In the genomic region with DNA sequence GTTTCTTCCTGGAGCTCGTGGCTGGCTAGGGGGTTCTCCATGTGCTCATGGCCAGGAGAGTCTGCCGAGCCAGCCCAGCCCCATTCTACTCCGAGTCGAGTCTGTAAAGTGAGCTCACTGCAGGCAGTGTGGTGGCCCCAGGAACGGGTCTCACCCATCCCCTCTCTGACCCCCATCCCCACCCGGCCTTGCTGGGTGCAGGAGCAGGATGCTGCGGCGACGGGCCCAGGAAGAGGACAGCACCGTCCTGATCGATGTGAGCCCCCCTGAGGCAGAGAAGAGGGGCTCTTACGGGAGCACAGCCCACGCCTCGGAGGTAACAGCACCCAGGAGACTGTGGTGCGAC, we compare ENCODE assay signal across 2 cellular contexts.
TF ChIP-seq lines count a peak whose summit lies in the region.

No MANE protein-coding gene starts in this region.

TF ChIP-seq in SK-N-SH treated with all-trans-retinoic acid at 6 μM for 48 hours, 23 proteins besides CTCF, POLR2A, EP300 and RAD21 (continued from another document):
- TF ChIP-seq ARNTL (CRISPR knock-in tag; IDR thresholded peaks at IDR 0.05; ENCODE audit: borderline replicate concordance, low read depth) (no peak), TCF4 (CRISPR knock-in tag; IDR thresholded peaks at IDR 0.05; ENCODE audit: borderline replicate concordance) (no peak)
TF ChIP-seq in SK-N-SH treated with all-trans-retinoic acid at 6 μM for 48 hours: peak in this region for 0.

TF ChIP-seq in SK-N-SH, 30 proteins besides CTCF, POLR2A, EP300 and RAD21 (continued from another document):
- no peak for TF ChIP-seq ZBTB33 (IDR thresholded peaks at IDR 0.05; ENCODE audit: borderline replicate concordance, low read depth)
- no peak for TF ChIP-seq REST (IDR thresholded peaks at IDR 0.05; ENCODE audit: low read depth, low read length)
- no peak for TF ChIP-seq NFIC (IDR thresholded peaks at IDR 0.05; ENCODE audit: borderline replicate concordance)
- TF ChIP-seq PBX3 (IDR thresholded peaks at IDR 0.05) = no peak
- no peak for TF ChIP-seq SIN3A (IDR thresholded peaks at IDR 0.05; ENCODE audit: borderline replicate concordance, low read depth, low read length)
- TF ChIP-seq SMC3 (IDR thresholded peaks at IDR 0.05; ENCODE audit: low read depth, low read length) = no peak
- TF ChIP-seq MEF2A (IDR thresholded peaks at IDR 0.05; ENCODE audit: borderline replicate concordance, low read depth) = no peak
- no peak for TF ChIP-seq POLR2AphosphoS5 (IDR thresholded peaks at IDR 0.05; ENCODE audit: low read depth, low read length)
- TF ChIP-seq MXI1 (IDR thresholded peaks at IDR 0.05; ENCODE audit: low read depth, low read length) = no peak
- no peak for TF ChIP-seq FOXM1 (IDR thresholded peaks at IDR 0.05; ENCODE audit: low read depth)
- no peak for TF ChIP-seq JUND (IDR thresholded peaks at IDR 0.05)
- TF ChIP-seq FOSL2 (IDR thresholded peaks at IDR 0.05; ENCODE audit: borderline replicate concordance, low read depth) = no peak
- no peak for TF ChIP-seq RCOR1 (IDR thresholded peaks at IDR 0.05; ENCODE audit: low read length)
- TF ChIP-seq USF1 (IDR thresholded peaks at IDR 0.05; ENCODE audit: borderline replicate concordance, low read depth) = no peak
- TF ChIP-seq GABPA (IDR thresholded peaks at IDR 0.05; ENCODE audit: low read depth) = no peak
- TF ChIP-seq, protein P1, sequence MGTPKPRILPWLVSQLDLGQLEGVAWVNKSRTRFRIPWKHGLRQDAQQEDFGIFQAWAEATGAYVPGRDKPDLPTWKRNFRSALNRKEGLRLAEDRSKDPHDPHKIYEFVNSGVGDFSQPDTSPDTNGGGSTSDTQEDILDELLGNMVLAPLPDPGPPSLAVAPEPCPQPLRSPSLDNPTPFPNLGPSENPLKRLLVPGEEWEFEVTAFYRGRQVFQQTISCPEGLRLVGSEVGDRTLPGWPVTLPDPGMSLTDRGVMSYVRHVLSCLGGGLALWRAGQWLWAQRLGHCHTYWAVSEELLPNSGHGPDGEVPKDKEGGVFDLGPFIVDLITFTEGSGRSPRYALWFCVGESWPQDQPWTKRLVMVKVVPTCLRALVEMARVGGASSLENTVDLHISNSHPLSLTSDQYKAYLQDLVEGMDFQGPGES (IDR thresholded peaks at IDR 0.05; ENCODE audit: low read depth, low read length) = no peak
- no peak for TF ChIP-seq TCF12 (IDR thresholded peaks at IDR 0.05)
- TF ChIP-seq YY1 (IDR thresholded peaks at IDR 0.05; ENCODE audit: low read depth) = no peak
